21 cellular contexts compared by ENCODE assay signal in genomic region chr14:35296505-35296904, GRCh38. TPM values are rescaled to one million over a fixed set of nuclear protein-coding genes. Genes with fewer than 3 reads are reported as not detected.
DNase-seq lines count a peak whose midpoint lies in the region; ATAC-seq and TF ChIP-seq lines count a peak whose summit lies in the region.
"Had no signal": no experiment of that assay in that cellular context is flagged by ENCODE, and none has a peak within 500 bp of the region (broad histone marks: within the 10 kb centered on the region; RNA-seq: fewer than 3 reads in every experiment).

No MANE protein-coding gene starts in this region.

- H3K27ac Mint-ChIP-seq in activated CD4-positive, alpha-beta T cell treated with anti-CD3 and anti-CD28 coated beads, Interleukin-2, amount 10 ng/mL, durations not matched to agents 24 days and 14 days, result no peak overlapping the region
- H3K27ac Mint-ChIP-seq in CD4-positive, alpha-beta T cell, result peak overlapping the region; percentile 57
- H3K27ac Mint-ChIP-seq in naive thymus-derived CD4-positive, alpha-beta T cell, result peak overlapping the region in 4 of 9 donors; percentile 10 to 54 (median 26)

- peak overlapping the region; percentile 25 for H3K9ac ChIP-seq in SK-N-MC (ENCODE audit: insufficient read length)

- ATAC-seq in CD4-positive, alpha-beta T cell (ENCODE audit: poor library complexity), result no peak
- no peak for ATAC-seq in naive thymus-derived CD4-positive, alpha-beta T cell
- ATAC-seq: psoas muscle had no signal

- DNase-seq in activated CD4-positive, alpha-beta T cell treated with anti-CD3 and anti-CD28 coated beads, Interleukin-2, amount 10 ng/mL, durations not matched to agents 24 days and 14 days, result no peak
- DNase-seq in activated CD4-positive, alpha-beta T cell treated with anti-CD3 and anti-CD28 coated beads, Interleukin-2, amount 50 U/mL, for 4 hours, result no peak
- no peak for DNase-seq in CD4-positive, alpha-beta T cell
- DNase-seq in SK-N-MC (ENCODE audit: low read depth, low spot score) (peak; percentile 28), fibroblast of villous mesenchyme (ENCODE audit: low read depth) (peak; percentile 8), putamen (ENCODE audit: low spot score) (no peak), SHP77 treated with DMSO at 0.1 percent for 48 hours (lab: John Stamatoyannopoulos, UW) (no peak)
- no peak for DNase-seq in naive thymus-derived CD4-positive, alpha-beta T cell
- DNase-seq: activated CD4-positive, alpha-beta T cell treated with anti-CD3 and anti-CD28 coated beads for 48 hours; activated effector memory CD4-positive, alpha-beta T cell treated with anti-CD3 and anti-CD28 coated beads, Interleukin-2, amount 50 U/mL, for 16 hours; Caco-2; erythroblast; KBM-7; naive B cell; NCI-H146; NCI-H345; psoas muscle; stimulated activated CD4-positive, alpha-beta T cell treated with anti-CD3 and anti-CD28 coated beads, Interleukin-12 subunit alpha, Interleukin-12 subunit beta, amount 100 ng/mL, for 4 hours; stimulated activated naive CD4-positive, alpha-beta T cell; uterus had no signal

- H3K4me1 Mint-ChIP-seq in activated CD4-positive, alpha-beta T cell treated with anti-CD3 and anti-CD28 coated beads, Interleukin-2, amount 10 ng/mL, durations not matched to agents 24 days and 14 days, result peaks cover 54% of the 10 kb centered on the region
- peaks cover 75% of the 10 kb centered on the region for H3K4me1 Mint-ChIP-seq in CD4-positive, alpha-beta T cell (ENCODE audit: low read depth)
- H3K4me1 Mint-ChIP-seq in naive thymus-derived CD4-positive, alpha-beta T cell, result peaks cover 42 to 84% (median 71%) of the 10 kb centered on the region in 7 donors

- peaks cover 34 to 39% of the 10 kb centered on the region in 2 donors for H3K4me1 ChIP-seq in naive thymus-derived CD4-positive, alpha-beta T cell (ENCODE audit: control insufficient read depth in 2 of 2, insufficient read depth in 2 of 2, low read length in 2 of 2)

- no peak for TF ChIP-seq CTCF in CD4-positive, alpha-beta T cell (IDR thresholded peaks at IDR 0.05)
- no peak for TF ChIP-seq CTCF in fibroblast of villous mesenchyme (IDR thresholded peaks at IDR 0.05; ENCODE audit: insufficient read depth, low read depth, low read length)

- no peaks in the 10 kb centered on the region for H3K9me3 Mint-ChIP-seq in activated CD4-positive, alpha-beta T cell treated with anti-CD3 and anti-CD28 coated beads, Interleukin-2, amount 10 ng/mL, durations not matched to agents 24 days and 14 days
- no peaks in the 10 kb centered on the region for H3K9me3 Mint-ChIP-seq in CD4-positive, alpha-beta T cell
- H3K9me3 Mint-ChIP-seq in naive thymus-derived CD4-positive, alpha-beta T cell, result peaks cover 0 to 5% (median 0%) of the 10 kb centered on the region in 11 donors
- H3K9me3 Mint-ChIP-seq: naive B cell had no signal

- H3K27ac ChIP-seq in CD4-positive, alpha-beta T cell (ENCODE audit: low read depth, low read length), result no peak overlapping the region
- peak overlapping the region; percentile 69; the same call in 1 of the 2 replicates for H3K27ac ChIP-seq in SK-N-MC
- H3K27ac ChIP-seq in naive thymus-derived CD4-positive, alpha-beta T cell (ENCODE audit: low read depth, low read length), result no peak overlapping the region
- H3K27ac ChIP-seq: psoas muscle, SJSA1, uterus had no signal

- no peaks in the 10 kb centered on the region for H3K27me3 ChIP-seq in CD4-positive, alpha-beta T cell (ENCODE audit: control insufficient read depth, insufficient read depth, low read length)
- H3K27me3 ChIP-seq in naive thymus-derived CD4-positive, alpha-beta T cell (ENCODE audit: control insufficient read depth in 2 of 2, insufficient read depth in 2 of 2, low read length in 2 of 2), result no peaks in the 10 kb centered on the region
- H3K27me3 ChIP-seq: SJSA1, uterus had no signal

- H3K4me3 Mint-ChIP-seq in activated CD4-positive, alpha-beta T cell treated with anti-CD3 and anti-CD28 coated beads, Interleukin-2, amount 10 ng/mL, durations not matched to agents 24 days and 14 days, result peak overlapping the region; percentile 75
- H3K4me3 Mint-ChIP-seq in CD4-positive, alpha-beta T cell, result no peak overlapping the region
- H3K4me3 Mint-ChIP-seq in naive thymus-derived CD4-positive, alpha-beta T cell, result peak overlapping the region in 5 of 10 donors; percentile 32 to 65 (median 53)

- POLR2A ChIA-PET in CD4-positive, alpha-beta T cell (lab: Charles Lee), result no interaction called here
- POLR2A ChIA-PET in naive thymus-derived CD4-positive, alpha-beta T cell (lab: Charles Lee), result interaction anchor here (0.6 to 1.4 kb wide), 4 partner anchors 13 to 392 kb away, joined by 3 to 6 read pairs (median 3); no protein-coding TSS in a partner anchor

- peaks cover 31% of the 10 kb centered on the region for H3K36me3 Mint-ChIP-seq in activated CD4-positive, alpha-beta T cell treated with anti-CD3 and anti-CD28 coated beads, Interleukin-2, amount 10 ng/mL, durations not matched to agents 24 days and 14 days (ENCODE audit: low read depth)
- H3K36me3 Mint-ChIP-seq in CD4-positive, alpha-beta T cell (ENCODE audit: low read depth), result peaks cover 35% of the 10 kb centered on the region
- H3K36me3 Mint-ChIP-seq in naive thymus-derived CD4-positive, alpha-beta T cell, result peaks cover 0 to 21% (median 8%) of the 10 kb centered on the region in 5 donors

- H3K4me3 ChIP-seq in SK-N-MC (no peak overlapping the region), fibroblast of villous mesenchyme (ENCODE audit: low read depth, low read length) (no peak overlapping the region)
- H3K4me3 ChIP-seq in naive thymus-derived CD4-positive, alpha-beta T cell (ENCODE audit: low read length), result no peak overlapping the region
- H3K4me3 ChIP-seq: psoas muscle, SJSA1, uterus had no signal

- no peaks in the 10 kb centered on the region for H3K9me3 ChIP-seq in CD4-positive, alpha-beta T cell (ENCODE audit: control insufficient read depth, low read length)
- no peaks in the 10 kb centered on the region for H3K9me3 ChIP-seq in SK-N-MC (ENCODE audit: low read depth, low read length)
- H3K9me3 ChIP-seq in naive thymus-derived CD4-positive, alpha-beta T cell (ENCODE audit: control insufficient read depth in 2 of 3, low read length in 3 of 3), result no peaks in the 10 kb centered on the region
- H3K9me3 ChIP-seq: Caco-2, psoas muscle, SJSA1, uterus had no signal

- H3K27me3 Mint-ChIP-seq in activated CD4-positive, alpha-beta T cell treated with anti-CD3 and anti-CD28 coated beads, Interleukin-2, amount 10 ng/mL, durations not matched to agents 24 days and 14 days, result no peaks in the 10 kb centered on the region
- no peaks in the 10 kb centered on the region for H3K27me3 Mint-ChIP-seq in CD4-positive, alpha-beta T cell
- H3K27me3 Mint-ChIP-seq in naive thymus-derived CD4-positive, alpha-beta T cell, result no peaks in the 10 kb centered on the region
- H3K27me3 Mint-ChIP-seq: naive B cell had no signal

- CTCF ChIA-PET in CD4-positive, alpha-beta T cell (lab: Charles Lee), result no interaction called here
- CTCF ChIA-PET in naive thymus-derived CD4-positive, alpha-beta T cell (lab: Charles Lee), result no interaction called here

- intact Hi-C loops in activated CD4-positive, alpha-beta T cell treated with anti-CD3 and anti-CD28 coated beads, Interleukin-2, amount 10 ng/mL, durations not matched to agents 24 days and 14 days (cut with micrococcal nuclease), result loop anchor here (10.0 kb wide), 1 partner anchor 422 kb away; the partner anchor contains the start of gene BAZ1A
- intact Hi-C loops in CD4-positive, alpha-beta T cell (cut with DNase I, micrococcal nuclease), result loop anchor here in 1 of 2 experiments (5.0 kb wide), 1 partner anchor 64 kb away; no protein-coding TSS in a partner anchor
- intact Hi-C loops in naive thymus-derived CD4-positive, alpha-beta T cell (cut with micrococcal nuclease), result no loop called here

- H3K36me3 ChIP-seq in SK-N-MC (ENCODE audit: insufficient read depth, low read length), result peaks cover 50% of the 10 kb centered on the region
- no peaks in the 10 kb centered on the region for H3K36me3 ChIP-seq in naive thymus-derived CD4-positive, alpha-beta T cell (ENCODE audit: control insufficient read depth in 2 of 3, insufficient read depth in 3 of 3, low read length in 3 of 3)
- H3K36me3 ChIP-seq: uterus had no signal

RNA-seq across cellular contexts. Expression of gene PSMA6, which starts 4.3 kb away (rescaled TPM):
- total RNA-seq in activated CD4-positive, alpha-beta T cell treated with anti-CD3 and anti-CD28 coated beads, Interleukin-2, amount 10 ng/mL, durations not matched to agents 24 days and 14 days, result 501 and 522 TPM in 2 replicates
- total RNA-seq in CD4-positive, alpha-beta T cell, result 10 to 100 TPM; 80.8 TPM
- 217 and 256 TPM in 2 replicates for total RNA-seq in fibroblast of villous mesenchyme
- 100 to 1,000 TPM in 1 of 5 experiments, 10 to 100 TPM in 4; 76.6 to 274 (median 90.0) TPM for total RNA-seq in naive thymus-derived CD4-positive, alpha-beta T cell
- 100 to 1,000 TPM; 251 to 291 TPM for polyA plus RNA-seq in naive thymus-derived CD4-positive, alpha-beta T cell

Comparison
In these comparisons a context has a peak if more than half of its experiments do, and no peak if none do; other contexts are left out.
1. DNase-seq: peak in SK-N-MC (single experiment) and fibroblast of villous mesenchyme (single experiment); none in activated CD4-positive, alpha-beta T cell treated with anti-CD3 and anti-CD28 coated beads, Interleukin-2, amount 10 ng/mL, durations not matched to agents 24 days and 14 days (single experiment), activated CD4-positive, alpha-beta T cell treated with anti-CD3 and anti-CD28 coated beads, Interleukin-2, amount 50 U/mL, for 4 hours (0 of 2), CD4-positive, alpha-beta T cell (0 of 10), putamen (single experiment), naive thymus-derived CD4-positive, alpha-beta T cell (0 of 9) and SHP77 treated with DMSO at 0.1 percent for 48 hours (single experiment).